Comparison of ENCODE assay signal across 1 cellular context in genomic region chr1:71080782-71081696, GRCh38.
A peak's percentile ranks its signal among the peaks of the same experiment; 100 is the strongest.
TF ChIP-seq lines count a peak whose summit lies in the region.

A gene with protein sequence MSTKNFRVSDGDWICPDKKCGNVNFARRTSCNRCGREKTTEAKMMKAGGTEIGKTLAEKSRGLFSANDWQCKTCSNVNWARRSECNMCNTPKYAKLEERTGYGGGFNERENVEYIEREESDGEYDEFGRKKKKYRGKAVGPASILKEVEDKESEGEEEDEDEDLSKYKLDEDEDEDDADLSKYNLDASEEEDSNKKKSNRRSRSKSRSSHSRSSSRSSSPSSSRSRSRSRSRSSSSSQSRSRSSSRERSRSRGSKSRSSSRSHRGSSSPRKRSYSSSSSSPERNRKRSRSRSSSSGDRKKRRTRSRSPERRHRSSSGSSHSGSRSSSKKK (minus strand): TSS chr1:71081035. CDS start chr1:71080995, 40 bp downstream.

TF ChIP-seq in HepG2, 621 proteins besides CTCF, POLR2A, EP300 and RAD21 (continued from another document and continues in another):
- TF ChIP-seq, protein P1, sequence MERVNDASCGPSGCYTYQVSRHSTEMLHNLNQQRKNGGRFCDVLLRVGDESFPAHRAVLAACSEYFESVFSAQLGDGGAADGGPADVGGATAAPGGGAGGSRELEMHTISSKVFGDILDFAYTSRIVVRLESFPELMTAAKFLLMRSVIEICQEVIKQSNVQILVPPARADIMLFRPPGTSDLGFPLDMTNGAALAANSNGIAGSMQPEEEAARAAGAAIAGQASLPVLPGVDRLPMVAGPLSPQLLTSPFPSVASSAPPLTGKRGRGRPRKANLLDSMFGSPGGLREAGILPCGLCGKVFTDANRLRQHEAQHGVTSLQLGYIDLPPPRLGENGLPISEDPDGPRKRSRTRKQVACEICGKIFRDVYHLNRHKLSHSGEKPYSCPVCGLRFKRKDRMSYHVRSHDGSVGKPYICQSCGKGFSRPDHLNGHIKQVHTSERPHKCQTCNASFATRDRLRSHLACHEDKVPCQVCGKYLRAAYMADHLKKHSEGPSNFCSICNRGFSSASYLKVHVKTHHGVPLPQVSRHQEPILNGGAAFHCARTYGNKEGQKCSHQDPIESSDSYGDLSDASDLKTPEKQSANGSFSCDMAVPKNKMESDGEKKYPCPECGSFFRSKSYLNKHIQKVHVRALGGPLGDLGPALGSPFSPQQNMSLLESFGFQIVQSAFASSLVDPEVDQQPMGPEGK (CRISPR knock-in tag; IDR thresholded peaks at IDR 0.05), result 0 out of 2 replicates have a peak, but pooled peaks have one; percentile 3
- TF ChIP-seq ZNF713 (CRISPR knock-in tag; IDR thresholded peaks at IDR 0.05), result no peak
- peak in 1 of 2 experiments; percentile 46; a peak in 1 of 4 replicates for TF ChIP-seq ATF4 (CRISPR knock-in tag; IDR thresholded peaks at IDR 0.05)
- TF ChIP-seq SP140L (CRISPR knock-in tag; IDR thresholded peaks at IDR 0.05; ENCODE audit: borderline replicate concordance), result no peak
- TF ChIP-seq ZNF337 (CRISPR knock-in tag; IDR thresholded peaks at IDR 0.05; ENCODE audit: borderline replicate concordance, low read depth), result no peak
- TF ChIP-seq, protein P2, sequence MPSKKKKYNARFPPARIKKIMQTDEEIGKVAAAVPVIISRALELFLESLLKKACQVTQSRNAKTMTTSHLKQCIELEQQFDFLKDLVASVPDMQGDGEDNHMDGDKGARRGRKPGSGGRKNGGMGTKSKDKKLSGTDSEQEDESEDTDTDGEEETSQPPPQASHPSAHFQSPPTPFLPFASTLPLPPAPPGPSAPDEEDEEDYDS (CRISPR knock-in tag; IDR thresholded peaks at IDR 0.05), result peak; percentile 43; the same call in 1 of the 2 replicates
- TF ChIP-seq ZFY (CRISPR knock-in tag; IDR thresholded peaks at IDR 0.05), result peak; percentile 38
- TF ChIP-seq SMAD1 (CRISPR knock-in tag; IDR thresholded peaks at IDR 0.05; ENCODE audit: borderline replicate concordance, low read depth), result no peak
- TF ChIP-seq ZNF335 (CRISPR knock-in tag; IDR thresholded peaks at IDR 0.05), result peak; percentile 100
- TF ChIP-seq CEBPG (CRISPR knock-in tag; IDR thresholded peaks at IDR 0.05), result peak; percentile 21; the same call in 1 of the 2 replicates
- no peak for TF ChIP-seq ZNF616 (CRISPR knock-in tag; IDR thresholded peaks at IDR 0.05; ENCODE audit: low read depth)
- TF ChIP-seq SPEN (CRISPR knock-in tag; IDR thresholded peaks at IDR 0.05; ENCODE audit: low read depth), result peak; percentile 69; the same call in 1 of the 2 replicates
- no peak for TF ChIP-seq ZSCAN30 (CRISPR knock-in tag; IDR thresholded peaks at IDR 0.05)
- 0 out of 2 replicates have a peak, but pooled peaks have one; percentile 16 for TF ChIP-seq TCF7 (IDR thresholded peaks at IDR 0.05; ENCODE audit: low read depth)
- TF ChIP-seq MLXIP (CRISPR knock-in tag; IDR thresholded peaks at IDR 0.05; ENCODE audit: borderline replicate concordance), result no peak
- peak; percentile 26; the same call in 1 of the 2 replicates for TF ChIP-seq CBX5 (CRISPR knock-in tag; IDR thresholded peaks at IDR 0.05; ENCODE audit: borderline replicate concordance)
- no peak; the same call in 1 of the 2 replicates for TF ChIP-seq KDM2A (CRISPR knock-in tag; IDR thresholded peaks at IDR 0.05; ENCODE audit: borderline replicate concordance, low read depth)
- no peak for TF ChIP-seq TP53 (CRISPR knock-in tag; conservative IDR thresholded peaks at IDR 0.05)
- TF ChIP-seq IKZF5 (CRISPR knock-in tag; IDR thresholded peaks at IDR 0.05), result peak; percentile 83
- TF ChIP-seq ZNF646 (CRISPR knock-in tag; IDR thresholded peaks at IDR 0.05), result no peak
- TF ChIP-seq, protein P3, sequence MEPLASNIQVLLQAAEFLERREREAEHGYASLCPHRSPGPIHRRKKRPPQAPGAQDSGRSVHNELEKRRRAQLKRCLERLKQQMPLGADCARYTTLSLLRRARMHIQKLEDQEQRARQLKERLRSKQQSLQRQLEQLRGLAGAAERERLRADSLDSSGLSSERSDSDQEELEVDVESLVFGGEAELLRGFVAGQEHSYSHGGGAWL (CRISPR knock-in tag; IDR thresholded peaks at IDR 0.05), result peak; percentile 56; the same call in 1 of the 2 replicates
- TF ChIP-seq ZNF577 (CRISPR knock-in tag; IDR thresholded peaks at IDR 0.05; ENCODE audit: borderline replicate concordance, low read depth), result no peak
- TF ChIP-seq ZMYM3 (CRISPR knock-in tag; IDR thresholded peaks at IDR 0.05), result no peak
- no peak; the same call in 1 of the 2 replicates for TF ChIP-seq ZBTB21 (CRISPR knock-in tag; IDR thresholded peaks at IDR 0.05)
- no peak for TF ChIP-seq TERF1 (CRISPR knock-in tag; IDR thresholded peaks at IDR 0.05)
- peak; percentile 28; the same call in 1 of the 2 replicates for TF ChIP-seq ZNF232 (CRISPR knock-in tag; IDR thresholded peaks at IDR 0.05; ENCODE audit: borderline replicate concordance)
- TF ChIP-seq ATF7-NPFF (CRISPR knock-in tag; IDR thresholded peaks at IDR 0.05; ENCODE audit: low read depth), result no peak
- TF ChIP-seq REL (CRISPR knock-in tag; conservative IDR thresholded peaks at IDR 0.05), result no peak
- no peak for TF ChIP-seq NFE2L2 (IDR thresholded peaks at IDR 0.05; ENCODE audit: low read length)
- peak; percentile 74 for TF ChIP-seq YEATS4 (CRISPR knock-in tag; IDR thresholded peaks at IDR 0.05; ENCODE audit: borderline replicate concordance)
- peak; percentile 11; the same call in 1 of the 2 replicates for TF ChIP-seq ZNF12 (CRISPR knock-in tag; IDR thresholded peaks at IDR 0.05)
- no peak for TF ChIP-seq ZNF510 (CRISPR knock-in tag; IDR thresholded peaks at IDR 0.05; ENCODE audit: low read depth)
- no peak for TF ChIP-seq ISL2 (CRISPR knock-in tag; IDR thresholded peaks at IDR 0.05)
- TF ChIP-seq ISX (CRISPR knock-in tag; conservative IDR thresholded peaks at IDR 0.05), result no peak
- TF ChIP-seq ZBTB7B (CRISPR knock-in tag; IDR thresholded peaks at IDR 0.05), result no peak
- no peak for TF ChIP-seq CREB1 (IDR thresholded peaks at IDR 0.05)
- TF ChIP-seq CREB1 (CRISPR knock-in tag; IDR thresholded peaks at IDR 0.05), result peak; percentile 92
- TF ChIP-seq ZBTB25 (CRISPR knock-in tag; IDR thresholded peaks at IDR 0.05), result peak; percentile 65; the same call in 1 of the 2 replicates
- no peak for TF ChIP-seq RFX5 (IDR thresholded peaks at IDR 0.05; ENCODE audit: low read depth, low read length)
- TF ChIP-seq SMC3 (IDR thresholded peaks at IDR 0.05; ENCODE audit: low read length), result no peak
- no peak for TF ChIP-seq ZSCAN31 (CRISPR knock-in tag; IDR thresholded peaks at IDR 0.05; ENCODE audit: low read depth)
- TF ChIP-seq, protein P4, sequence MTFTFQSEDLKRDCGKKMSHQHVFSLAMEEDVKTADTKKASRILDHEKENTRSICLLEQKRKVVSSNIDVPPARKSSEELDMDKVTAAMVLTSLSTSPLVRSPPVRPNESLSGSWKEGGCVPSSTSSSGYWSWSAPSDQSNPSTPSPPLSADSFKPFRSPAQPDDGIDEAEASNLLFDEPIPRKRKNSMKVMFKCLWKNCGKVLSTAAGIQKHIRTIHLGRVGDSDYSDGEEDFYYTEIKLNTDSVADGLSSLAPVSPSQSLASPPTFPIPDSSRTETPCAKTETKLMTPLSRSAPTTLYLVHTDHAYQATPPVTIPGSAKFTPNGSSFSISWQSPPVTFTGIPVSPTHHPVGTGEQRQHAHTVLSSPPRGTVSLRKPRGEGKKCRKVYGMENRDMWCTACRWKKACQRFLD (CRISPR knock-in tag; IDR thresholded peaks at IDR 0.05; ENCODE audit: borderline replicate concordance), result no peak
